ENCODE assay signal across 8 cellular contexts in genomic region chr2:73985318-73986084, GRCh38. TPM values are rescaled to one million over a fixed set of nuclear protein-coding genes. Genes with fewer than 3 reads are reported as not detected.
DNase-seq lines count a peak whose midpoint lies in the region; ATAC-seq lines count a peak whose summit lies in the region.

No MANE protein-coding gene starts in this region.

- ATAC-seq in HG03097 (IDR thresholded peaks at IDR 0.05; ENCODE audit: low FRiP score, unreplicated experiment) = peak; percentile 37

- peaks cover 20% of the 10 kb centered on the region for H3K36me3 Mint-ChIP-seq in activated naive CD8-positive, alpha-beta T cell

- H3K9me3 ChIP-seq in SJSA1 (replicated peaks) = no peaks in the 10 kb centered on the region; the same call in 1 of the 2 replicates
- H3K9me3 ChIP-seq in iPS DF 6.9 (ENCODE audit: control insufficient read depth, insufficient read depth, low read length) = no peaks in the 10 kb centered on the region

- H3K4me3 ChIP-seq in SJSA1 = peak overlapping the region; percentile 59
- peak overlapping the region; percentile 66; the same call in 1 of the 2 replicates for H3K4me3 ChIP-seq in iPS DF 6.9 (ENCODE audit: low read length)
- H3K4me3 ChIP-seq in skin epidermis = peak overlapping the region; percentile 38 to 71 (median 49)

- peaks cover 31% of the 10 kb centered on the region for H3K4me1 ChIP-seq in SJSA1 (replicated peaks)
- H3K4me1 ChIP-seq in iPS DF 6.9 (ENCODE audit: control insufficient read depth, insufficient read depth, low read length) = peaks cover 8% of the 10 kb centered on the region

- peak overlapping the region; percentile 73 for H3K27ac Mint-ChIP-seq in activated naive CD8-positive, alpha-beta T cell

- peak overlapping the region; percentile 93 for H3K4me3 Mint-ChIP-seq in activated naive CD8-positive, alpha-beta T cell

- DNase-seq in NCI-H82 (lab: John Stamatoyannopoulos, UW) = peak; percentile 56
- no peak for DNase-seq in NCI-H82 treated with DMSO at 0.1 percent for 48 hours (lab: John Stamatoyannopoulos, UW; ENCODE audit: unreplicated experiment)
- DNase-seq in SJSA1 (ENCODE audit: low read depth in 1 of 2, low spot score in 2 of 2) = peak in 1 of 2 experiments; percentile 30
- no peak for DNase-seq in iPS DF 6.9 (ENCODE audit: low read depth, low spot score)
- no peak for DNase-seq in NCI-H226

- no peaks in the 10 kb centered on the region for H3K27me3 Mint-ChIP-seq in activated naive CD8-positive, alpha-beta T cell

- no peaks in the 10 kb centered on the region for H3K9me3 Mint-ChIP-seq in activated naive CD8-positive, alpha-beta T cell (ENCODE audit: low read depth)

- peaks cover 15% of the 10 kb centered on the region for H3K36me3 ChIP-seq in SJSA1
- no peaks in the 10 kb centered on the region for H3K36me3 ChIP-seq in iPS DF 6.9 (ENCODE audit: control insufficient read depth, insufficient read depth, low read length)

- WGBS in iPS DF 6.9 (ENCODE audit: insufficient coverage, insufficient read length) = no CpG with 5 or more reads among the region's 64 CpGs

- H3K4me1 Mint-ChIP-seq in activated naive CD8-positive, alpha-beta T cell (ENCODE audit: low read depth) = peaks cover 72% of the 10 kb centered on the region

- H3K27ac ChIP-seq in SJSA1 (peak overlapping the region; percentile 52; the same call in 1 of the 2 replicates), iPS DF 6.9 (ENCODE audit: low read length) (no peak overlapping the region), skin epidermis (peak overlapping the region; percentile 81 to 99 (median 93))

- no peaks in the 10 kb centered on the region for H3K27me3 ChIP-seq in SJSA1 (replicated peaks)
- H3K27me3 ChIP-seq in iPS DF 6.9 (ENCODE audit: control insufficient read depth, insufficient read depth, low read length) = peaks cover 11% of the 10 kb centered on the region

RNA-seq across cellular contexts. Expression of gene TET3, which starts 0.8 kb away (rescaled TPM):
- 2.1 and 2.4 TPM in 2 replicates for total RNA-seq in SJSA1 (2014; rRNA removed; shearing (Covaris generic))

RNA-seq across cellular contexts. Expression of gene DGUOK, which starts 58.8 kb away (rescaled TPM):
- 94.7 and 99.8 TPM in 2 replicates for total RNA-seq in SJSA1 (2014; rRNA removed; shearing (Covaris generic))
